Comparison of ENCODE assay signal across 2 cellular contexts in the genomic region with DNA sequence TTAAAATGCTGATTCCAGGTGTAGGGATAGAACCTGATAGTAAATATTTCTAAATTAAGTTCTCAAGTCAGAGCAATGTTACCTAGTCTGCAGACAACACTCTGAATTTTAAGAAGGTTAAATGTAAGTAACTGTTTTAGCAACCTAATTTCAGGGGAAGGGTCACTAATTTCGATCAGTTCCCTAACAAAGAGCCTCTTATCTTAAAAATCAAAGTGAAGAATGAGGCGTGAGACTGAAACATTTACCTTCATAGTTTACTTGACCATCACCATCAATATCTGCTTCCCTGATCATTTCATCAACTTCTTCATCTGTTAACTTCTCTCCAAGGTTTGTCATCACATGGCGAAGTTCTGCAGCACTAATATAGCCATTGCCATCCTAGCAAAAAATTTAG.
A peak's percentile ranks its signal among the peaks of the same experiment; 100 is the strongest.
TF ChIP-seq lines count a peak whose summit lies in the region.

No MANE protein-coding gene starts in this region.

TF ChIP-seq in HepG2, 621 proteins besides CTCF, POLR2A, EP300 and RAD21:
- 0 out of 2 replicates have a peak, but pooled peaks have one; percentile 14 for TF ChIP-seq RBFOX2 (IDR thresholded peaks at IDR 0.05; ENCODE audit: low read depth, low read length)
- peak; percentile 76 for TF ChIP-seq RBM22 (optimal IDR thresholded peaks at IDR 0.05; ENCODE audit: low read length)
- TF ChIP-seq DR1 (CRISPR knock-in tag; IDR thresholded peaks at IDR 0.05), result no peak

TF ChIP-seq in K562, 482 proteins besides CTCF, POLR2A, EP300 and RAD21:
- TF ChIP-seq MCM3 (IDR thresholded peaks at IDR 0.05), result no peak
- TF ChIP-seq RBFOX2 (IDR thresholded peaks at IDR 0.05; ENCODE audit: low read depth, low read length), result 0 out of 2 replicates have a peak, but pooled peaks have one; percentile 12
- TF ChIP-seq ZNF707 (CRISPR knock-in tag; conservative IDR thresholded peaks at IDR 0.05), result no peak
